ENCODE assay signal across 15 cellular contexts in the genomic region with DNA sequence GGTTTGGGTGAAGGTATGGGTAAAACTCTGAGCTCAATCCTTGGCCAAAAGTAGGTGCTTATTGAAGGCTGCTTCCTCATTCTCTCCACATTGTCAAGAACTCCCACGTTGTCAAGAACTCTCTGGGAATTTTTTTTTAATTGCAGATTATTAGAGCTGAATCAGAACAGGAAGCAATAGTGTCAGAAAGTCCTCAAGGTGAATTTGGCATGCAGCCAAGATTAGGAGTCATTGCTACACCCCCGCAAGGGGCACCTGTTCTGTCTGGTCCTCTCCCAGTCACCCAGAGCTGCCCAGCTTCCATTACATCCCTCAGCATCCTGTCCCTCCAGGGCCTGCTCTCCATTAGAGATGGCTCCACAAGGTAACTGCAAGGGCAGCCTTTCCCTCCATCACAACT.
A peak's percentile ranks its signal among the peaks of the same experiment; 100 is the strongest.
DNase-seq lines count a peak whose midpoint lies in the region; ATAC-seq lines count a peak whose summit lies in the region.
"Had no signal": no experiment of that assay in that cellular context is flagged by ENCODE, and none has a peak within 500 bp of the region (broad histone marks: within the 10 kb centered on the region; RNA-seq: fewer than 3 reads in every experiment).

No MANE protein-coding gene starts in this region.

- H3K36me3 Mint-ChIP-seq in natural killer cell treated with Interleukin-12 subunit alpha and Interleukin-12 subunit beta and Interleukin-15 and Interleukin-18, amount 100 ng/mL, for 72 hours, result no peaks in the 10 kb centered on the region
- H3K36me3 Mint-ChIP-seq: CD4-positive, alpha-beta memory T cell had no signal

- peaks cover 8% of the 10 kb centered on the region for H3K9me3 Mint-ChIP-seq in natural killer cell treated with Interleukin-12 subunit alpha and Interleukin-12 subunit beta and Interleukin-15 and Interleukin-18, amount 100 ng/mL, for 72 hours

- no peak overlapping the region for H3K27ac Mint-ChIP-seq in natural killer cell treated with Interleukin-12 subunit alpha and Interleukin-12 subunit beta and Interleukin-15 and Interleukin-18, amount 100 ng/mL, for 72 hours
- H3K27ac Mint-ChIP-seq: CD4-positive, alpha-beta memory T cell had no signal

- H3K4me3 Mint-ChIP-seq in natural killer cell treated with Interleukin-12 subunit alpha and Interleukin-12 subunit beta and Interleukin-15 and Interleukin-18, amount 100 ng/mL, for 72 hours, result no peak overlapping the region
- H3K4me3 Mint-ChIP-seq: CD4-positive, alpha-beta memory T cell had no signal

- no peaks in the 10 kb centered on the region for H3K27me3 Mint-ChIP-seq in natural killer cell treated with Interleukin-12 subunit alpha and Interleukin-12 subunit beta and Interleukin-15 and Interleukin-18, amount 100 ng/mL, for 72 hours

- ATAC-seq in natural killer cell treated with Interleukin-12 subunit alpha and Interleukin-12 subunit beta and Interleukin-15 and Interleukin-18, amount 100 ng/mL, for 72 hours, result no peak

- no peaks in the 10 kb centered on the region for H3K4me1 Mint-ChIP-seq in natural killer cell treated with Interleukin-12 subunit alpha and Interleukin-12 subunit beta and Interleukin-15 and Interleukin-18, amount 100 ng/mL, for 72 hours (ENCODE audit: low read depth in 2 of 2)
- H3K4me1 Mint-ChIP-seq: CD4-positive, alpha-beta memory T cell had no signal

- DNase-seq in NCI-H748 (lab: John Stamatoyannopoulos, UW; ENCODE audit: unreplicated experiment), result peak; percentile 71
- no peak for DNase-seq in NCI-H748 treated with DMSO at 0.1 percent for 48 hours (lab: John Stamatoyannopoulos, UW)
- DNase-seq in NCI-H1105 (lab: John Stamatoyannopoulos, UW), result peak; percentile 52
- peak; percentile 58 for DNase-seq in NCI-H69 (lab: John Stamatoyannopoulos, UW)
- peak; percentile 17 for DNase-seq in putamen (ENCODE audit: low spot score)
- DNase-seq in HuH-7 (ENCODE audit: low spot score), result no peak
- no peak for DNase-seq in amniotic stem cell (lab: John Stamatoyannopoulos, UW)
- no peak for DNase-seq in natural killer cell treated with Interleukin-12 subunit alpha and Interleukin-12 subunit beta and Interleukin-15 and Interleukin-18, amount 100 ng/mL, for 72 hours (ENCODE audit: low spot score)
- DNase-seq: CD4-positive, alpha-beta memory T cell; MG63; NCI-H1092; NCI-H1930; NCI-H526; PC-9; SW 1271 had no signal

Comparison
In these comparisons a context has a peak if more than half of its experiments do, and no peak if none do; other contexts are left out.
1. DNase-seq: peak in NCI-H748 (single experiment), NCI-H1105 (single experiment), NCI-H69 (single experiment) and putamen (single experiment); none in NCI-H748 treated with DMSO at 0.1 percent for 48 hours (single experiment), HuH-7 (single experiment), amniotic stem cell (single experiment) and natural killer cell treated with Interleukin-12 subunit alpha and Interleukin-12 subunit beta and Interleukin-15 and Interleukin-18, amount 100 ng/mL, for 72 hours (single experiment).